1 cellular context compared by ENCODE assay signal in the genomic region with DNA sequence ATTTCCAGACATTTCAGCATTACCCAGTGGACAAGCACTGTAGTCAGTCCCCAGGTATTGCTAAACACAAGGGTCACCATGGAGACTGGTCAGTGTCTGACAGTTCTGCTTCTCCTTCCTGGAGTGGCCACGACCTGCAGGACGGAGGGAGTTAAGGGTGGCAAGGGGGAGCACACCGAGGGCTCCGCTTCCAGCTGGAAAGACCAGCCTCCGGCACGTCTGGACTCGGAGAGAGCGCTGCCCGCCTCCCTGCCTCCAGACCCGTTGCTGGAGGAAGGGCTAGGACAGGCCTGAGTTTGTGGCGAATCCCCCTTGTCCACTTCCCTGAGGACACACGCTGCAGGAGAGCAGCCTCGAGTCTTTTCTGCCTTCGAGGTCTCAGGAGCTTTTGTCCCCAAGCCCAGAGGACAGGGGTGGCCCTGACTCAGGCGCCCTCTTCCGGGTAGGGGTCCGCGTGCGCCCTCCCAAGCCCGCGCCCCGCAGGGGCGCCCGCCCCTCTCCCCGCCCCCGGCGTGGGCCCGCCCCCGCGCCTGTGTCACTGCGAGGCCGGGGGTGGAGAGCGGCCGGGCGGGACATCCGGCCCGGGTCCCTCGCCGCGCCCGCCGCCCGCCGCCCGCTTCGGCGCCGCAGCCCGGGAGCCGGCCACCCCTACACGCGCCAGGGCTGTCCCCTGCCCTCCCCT.
TF ChIP-seq lines count a peak whose summit lies in the region.

TSS of gene CHST14 (plus strand) at position 562 of the 682 bp plus-strand sequence. CDS start 230 bp downstream, outside the sequence.

TF ChIP-seq in SK-N-SH treated with all-trans-retinoic acid at 6 μM for 48 hours, 23 proteins besides CTCF, POLR2A, EP300 and RAD21 (continued from another document):
- TF ChIP-seq TSHZ2 (CRISPR knock-in tag; IDR thresholded peaks at IDR 0.05) (no peak), ZFP30 (CRISPR knock-in tag; IDR thresholded peaks at IDR 0.05) (no peak), ISL1 (CRISPR knock-in tag; IDR thresholded peaks at IDR 0.05) (no peak), ARNTL (CRISPR knock-in tag; IDR thresholded peaks at IDR 0.05; ENCODE audit: borderline replicate concordance, low read depth) (no peak), CSDC2 (CRISPR knock-in tag; IDR thresholded peaks at IDR 0.05) (no peak), ZNF70 (CRISPR knock-in tag; IDR thresholded peaks at IDR 0.05) (no peak), POU6F1 (CRISPR knock-in tag; IDR thresholded peaks at IDR 0.05; ENCODE audit: borderline replicate concordance, low read depth) (no peak)
TF ChIP-seq in SK-N-SH treated with all-trans-retinoic acid at 6 μM for 48 hours: peak in this region for 0.
